In the genomic region with DNA sequence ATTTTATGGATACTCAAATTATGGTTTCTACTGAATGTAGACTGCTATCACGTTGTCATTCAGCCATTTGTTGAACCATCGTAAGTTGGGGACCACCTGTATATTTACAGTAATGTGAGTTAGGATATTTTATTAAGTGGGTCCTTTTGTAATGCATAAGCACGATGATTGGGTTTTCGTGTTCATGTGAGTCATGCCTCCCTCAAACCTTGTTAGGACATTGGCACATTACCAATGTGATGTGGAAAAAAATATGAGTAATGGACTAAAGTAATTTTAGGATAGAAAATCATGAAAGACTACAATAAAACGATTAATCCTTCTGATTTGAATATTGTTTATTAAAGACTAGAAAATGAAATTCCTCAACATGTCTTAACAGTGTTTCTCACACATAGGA, we compare ENCODE assay signal across 14 cellular contexts. TPM values are rescaled to one million over a fixed set of nuclear protein-coding genes. Genes with fewer than 3 reads are reported as not detected.
DNase-seq lines count a peak whose midpoint lies in the region; ATAC-seq and TF ChIP-seq lines count a peak whose summit lies in the region.
"Had no signal": no experiment of that assay in that cellular context is flagged by ENCODE, and none has a peak within 500 bp of the region (broad histone marks: within the 10 kb centered on the region; RNA-seq: fewer than 3 reads in every experiment).

No MANE protein-coding gene starts in this region.

- DNase-seq in AG08395 (ENCODE audit: low spot score): peak; percentile 18
- DNase-seq in GM23248: peak; percentile 91
- DNase-seq in amniotic stem cell (lab: John Stamatoyannopoulos, UW): peak; percentile 38
- peak; percentile 47 to 70 for DNase-seq in foreskin keratinocyte
- no peak for DNase-seq in SHP77 treated with DMSO at 0.1 percent for 48 hours (lab: John Stamatoyannopoulos, UW)
- DNase-seq: GF-D8, islet precursor cell, NCI-H187 treated with DMSO at 0.1 percent for 48 hours had no signal

- H3K27ac ChIP-seq in GM23248 (peak overlapping the region; percentile 25), foreskin keratinocyte (peak overlapping the region; percentile 1)
- H3K27ac ChIP-seq: SK-N-MC had no signal

- in situ Hi-C loops in GM23248 (cut with MboI): no loop called here

- ATAC-seq in foreskin keratinocyte: peak; percentile 66
- no peak for ATAC-seq in HG02840 (IDR thresholded peaks at IDR 0.05; ENCODE audit: low FRiP score, unreplicated experiment)
- ATAC-seq in GM19463 (IDR thresholded peaks at IDR 0.05; ENCODE audit: unreplicated experiment): no peak
- ATAC-seq in HG03135 (IDR thresholded peaks at IDR 0.05; ENCODE audit: unreplicated experiment): no peak
- ATAC-seq: esophagus mucosa, WTC11 had no signal

- H4K20me1 ChIP-seq in GM23248 (ENCODE audit: insufficient read depth): no peaks in the 10 kb centered on the region

- no peak overlapping the region for H3K9ac ChIP-seq in GM23248

- H3F3A ChIP-seq in GM23248 (ENCODE audit: insufficient read depth): no peaks in the 10 kb centered on the region

- H3K4me1 ChIP-seq in GM23248 (ENCODE audit: insufficient read depth) (peaks cover 18% of the 10 kb centered on the region), foreskin keratinocyte (peaks cover 12% of the 10 kb centered on the region)

- H3K36me3 ChIP-seq in GM23248 (ENCODE audit: low read depth): peaks cover 32% of the 10 kb centered on the region

- no peaks in the 10 kb centered on the region for H3K9me3 ChIP-seq in GM23248 (ENCODE audit: low read depth)

- H3K27me3 ChIP-seq in GM23248 (replicated peaks; ENCODE audit: insufficient read depth): no peaks in the 10 kb centered on the region
- no peaks in the 10 kb centered on the region for H3K27me3 ChIP-seq in foreskin keratinocyte

- H2AFZ ChIP-seq in GM23248: no peak overlapping the region

- no peaks in the 10 kb centered on the region for H3K9me2 ChIP-seq in GM23248 (ENCODE audit: insufficient read depth)

- TF ChIP-seq CTCF in foreskin keratinocyte (conservative IDR thresholded peaks at IDR 0.05): no peak

- peaks cover 65% of the 10 kb centered on the region for H3K79me2 ChIP-seq in GM23248 (ENCODE audit: insufficient read depth)

- H3K4me3 ChIP-seq in GM23248: no peak overlapping the region
- H3K4me3 ChIP-seq: SK-N-MC had no signal

- peak overlapping the region; percentile 30 for H3K4me2 ChIP-seq in GM23248 (ENCODE audit: unreplicated experiment)

- WGBS in GM23248 (ENCODE audit: low coverage in 1 of 2, low lambda C conversion rate in 2 of 2, missing lambda C conversion rate in 2 of 2), 2 experiments: 39 to 43% methylated on average over 5 of the region's 5 CpGs

RNA-seq across cellular contexts. Expression of a gene that starts 8.7 kb away (rescaled TPM):
- 14.4 and 17.8 TPM in 2 replicates for total RNA-seq in GM23248 (2014; rRNA removed; shearing (Covaris generic))
- polyA plus RNA-seq in GM23248 (2016; fragmentation: Nextera tagmentation; extraction: Ambion mirVana) (57.7 and 60.5 TPM in 2 replicates), foreskin keratinocyte (13.4 and 18.0 TPM in 2 replicates)
- total RNA-seq in foreskin keratinocyte: 44.3 and 53.7 TPM in 2 replicates
